ENCODE assay signal across 17 cellular contexts in genomic region chr10:43913676-43914235, GRCh38.
DNase-seq lines count a peak whose midpoint lies in the region; ATAC-seq and TF ChIP-seq lines count a peak whose summit lies in the region.
"Had no signal": no experiment of that assay in that cellular context is flagged by ENCODE, and none has a peak within 500 bp of the region (broad histone marks: within the 10 kb centered on the region; RNA-seq: fewer than 3 reads in every experiment).

No MANE protein-coding gene starts in this region.

- H3K36me3 Mint-ChIP-seq in HFFc6 (ENCODE audit: low read depth) (no peaks in the 10 kb centered on the region), natural killer cell (no peaks in the 10 kb centered on the region)
- H3K36me3 Mint-ChIP-seq: CD14-positive monocyte had no signal

- intact Hi-C loops in natural killer cell (cut with micrococcal nuclease): no loop called here

- peaks cover 22% of the 10 kb centered on the region for H3K4me1 Mint-ChIP-seq in HFFc6 (ENCODE audit: low read depth)
- peaks cover 40 to 42% of the 10 kb centered on the region in 2 donors for H3K4me1 Mint-ChIP-seq in natural killer cell
- H3K4me1 Mint-ChIP-seq: CD14-positive monocyte had no signal

- H3K4me3 Mint-ChIP-seq in HFFc6 (no peak overlapping the region), natural killer cell (peak overlapping the region; percentile 65)
- H3K4me3 Mint-ChIP-seq: CD14-positive monocyte had no signal

- ATAC-seq in natural killer cell (peak; percentile 66 to 95 (median 83)), HG03175 (IDR thresholded peaks at IDR 0.05; ENCODE audit: unreplicated experiment) (no peak), GM18861 (IDR thresholded peaks at IDR 0.05; ENCODE audit: unreplicated experiment) (no peak)
- ATAC-seq: A549 had no signal

- H3K27ac Mint-ChIP-seq in HFFc6 (peak overlapping the region; percentile 58; the same call in 1 of the 2 replicates), natural killer cell (peak overlapping the region in 1 of 2 donors; percentile 73)
- H3K27ac Mint-ChIP-seq: CD14-positive monocyte had no signal

- TF ChIP-seq CTCF in HFFc6 (IDR thresholded peaks at IDR 0.05): no peak
- no peak for TF ChIP-seq CTCF in natural killer cell (IDR thresholded peaks at IDR 0.05)

- no peaks in the 10 kb centered on the region for H3K9me3 Mint-ChIP-seq in HFFc6
- no peaks in the 10 kb centered on the region for H3K9me3 Mint-ChIP-seq in natural killer cell

- DNase-seq in EH (ENCODE audit: low read depth) (peak; percentile 76), HFFc6 (peak; percentile 10), ecto neural progenitor cell (ENCODE audit: low spot score) (peak; percentile 18), natural killer cell (no peak), COLO829 (ENCODE audit: low spot score) (no peak), cerebellar cortex (ENCODE audit: low spot score) (no peak)
- DNase-seq: DMS53, GDM1, H7, NCI-H1436 treated with DMSO at 0.1 percent for 48 hours, NCI-H345, NCI-H526 treated with DMSO at 0.1 percent for 48 hours, OCI-M1 had no signal

- H3K27me3 Mint-ChIP-seq in HFFc6 (ENCODE audit: insufficient read depth) (no peaks in the 10 kb centered on the region), natural killer cell (ENCODE audit: low read depth in 2 of 2) (no peaks in the 10 kb centered on the region)

Comparison
In these comparisons a context has a peak if more than half of its experiments do, and no peak if none do; other contexts are left out.
1. DNase-seq: peak in EH (single experiment), HFFc6 (single experiment) and ecto neural progenitor cell (single experiment); none in natural killer cell (single experiment), COLO829 (single experiment) and cerebellar cortex (single experiment).
2. ATAC-seq: peak in natural killer cell (3 of 3); none in HG03175 (single experiment) and GM18861 (single experiment).